13 cellular contexts compared by ENCODE assay signal in genomic region chr6:155247618-155248017, GRCh38. TPM values are rescaled to one million over a fixed set of nuclear protein-coding genes. Genes with fewer than 3 reads are reported as not detected.
DNase-seq lines count a peak whose midpoint lies in the region; ATAC-seq and TF ChIP-seq lines count a peak whose summit lies in the region.
"Had no signal": no experiment of that assay in that cellular context is flagged by ENCODE, and none has a peak within 500 bp of the region (broad histone marks: within the 10 kb centered on the region; RNA-seq: fewer than 3 reads in every experiment).

No MANE protein-coding gene starts in this region.

- no CpG with 5 or more reads among the region's 5 CpGs for WGBS in H9 (ENCODE audit: extremely low coverage, insufficient read length, low lambda C conversion rate)
- WGBS in SK-N-SH (ENCODE audit: low lambda C conversion rate): 71% methylated on average over 5 of the region's 5 CpGs

- DNase-seq in H9: no peak
- DNase-seq in SK-N-SH: no peak
- peak; percentile 78 to 79 for DNase-seq in foreskin fibroblast
- peak; percentile 18 for DNase-seq in stromal cell of bone marrow (ENCODE audit: low read depth)
- no peak for DNase-seq in midbrain (lab: John Stamatoyannopoulos, UW)
- no peak for DNase-seq in dedifferentiated amniotic fluid mesenchymal stem cell (ENCODE audit: extremely low spot score)
- no peak for DNase-seq in effector CD4-positive, alpha-beta T cell

- TF ChIP-seq CTCF in H9 (conservative IDR thresholded peaks at IDR 0.05) (no peak), SK-N-SH (IDR thresholded peaks at IDR 0.05) (no peak), foreskin fibroblast (IDR thresholded peaks at IDR 0.05; ENCODE audit: low read depth, low read length) (no peak)

- H4K5ac ChIP-seq in H9 (ENCODE audit: insufficient read length, low read depth, low read length): no peak overlapping the region

- TF ChIP-seq RAD21 in SK-N-SH (IDR thresholded peaks at IDR 0.05; ENCODE audit: low read length): no peak

- H2AFZ ChIP-seq in H9 (ENCODE audit: low read length) (no peak overlapping the region), SK-N-SH (ENCODE audit: low read depth) (no peak overlapping the region)

- H2BK15ac ChIP-seq in H9 (ENCODE audit: low read depth, low read length): no peak overlapping the region

- no peak overlapping the region for H3K4me3 ChIP-seq in SK-N-SH (ENCODE audit: low read depth in 2 of 2, low read length in 1 of 2)
- no peak overlapping the region for H3K4me3 ChIP-seq in foreskin fibroblast (ENCODE audit: low read depth in 1 of 2, low read length in 2 of 2)

- no peak overlapping the region for H2BK5ac ChIP-seq in H9 (ENCODE audit: insufficient read length, low read length)

- CTCF ChIA-PET in SK-N-SH (lab: Yijun Ruan, JAX): interaction anchor here (0.8 to 4.9 kb wide), 17 partner anchors 11 to 573 kb away, joined by 3 to 44 read pairs (median 4); partner anchors contain the start of gene CLDN20

- POLR2A ChIA-PET in SK-N-SH (lab: Yijun Ruan, JAX): no interaction called here

- H3F3A ChIP-seq in SK-N-SH (replicated peaks; ENCODE audit: insufficient read depth): peaks cover 4% of the 10 kb centered on the region

- H3K79me1 ChIP-seq in H9 (ENCODE audit: insufficient read depth, low read depth, low read length, poor library complexity, severe bottlenecking): no peaks in the 10 kb centered on the region

- H4K91ac ChIP-seq in H9 (ENCODE audit: insufficient read length, low read depth, low read length): no peak overlapping the region

- H3K79me2 ChIP-seq in H9 (ENCODE audit: insufficient read depth, low read length): no peaks in the 10 kb centered on the region
- no peaks in the 10 kb centered on the region for H3K79me2 ChIP-seq in SK-N-SH (ENCODE audit: insufficient read depth)

- H3K23ac ChIP-seq in H9 (ENCODE audit: insufficient read length, low read depth, low read length): no peak overlapping the region

- H3K9ac ChIP-seq in H9 (ENCODE audit: extremely low read depth, insufficient read length, low read length): no peak overlapping the region
- no peak overlapping the region for H3K9ac ChIP-seq in SK-N-SH

- H3K4me1 Mint-ChIP-seq in H9: peaks cover 7 to 10% of the 10 kb centered on the region in 2 experiments

- no peak overlapping the region for H2BK20ac ChIP-seq in H9 (ENCODE audit: low read depth, low read length, poor library complexity, severe bottlenecking)

- no peak overlapping the region for H3K56ac ChIP-seq in H9 (ENCODE audit: insufficient read length, low read depth, low read length)

- no peak overlapping the region for H2AK5ac ChIP-seq in H9 (ENCODE audit: insufficient read length, low read length)

- no peak for ATAC-seq in GM19395 (IDR thresholded peaks at IDR 0.05; ENCODE audit: unreplicated experiment)

- H4K20me1 ChIP-seq in H9 (ENCODE audit: control insufficient read depth, insufficient read depth, insufficient read length) (no peaks in the 10 kb centered on the region), SK-N-SH (ENCODE audit: insufficient read depth) (no peaks in the 10 kb centered on the region)

- peaks cover 28 to 33% of the 10 kb centered on the region in 2 experiments for H3K36me3 ChIP-seq in SK-N-SH (replicated peaks in 1 of 2; ENCODE audit: control insufficient read depth in 1 of 2, insufficient read depth in 2 of 2, low read length in 1 of 2)

- no peaks in the 10 kb centered on the region for H3K23me2 ChIP-seq in H9 (ENCODE audit: insufficient read length, low read depth, low read length, poor library complexity, severe bottlenecking)

- H3K9me3 ChIP-seq in H9 (ENCODE audit: control insufficient read depth, low read depth, low read length) (no peaks in the 10 kb centered on the region), SK-N-SH (no peaks in the 10 kb centered on the region)

- H3K27me3 ChIP-seq in H9 (ENCODE audit: insufficient read depth, low read length) (no peaks in the 10 kb centered on the region), SK-N-SH (ENCODE audit: insufficient read depth) (no peaks in the 10 kb centered on the region)

- H2BK12ac ChIP-seq in H9 (ENCODE audit: insufficient read length, low read depth, low read length): no peak overlapping the region

- no peak overlapping the region for H3K18ac ChIP-seq in H9 (ENCODE audit: insufficient read length, low read depth, low read length)

- no peaks in the 10 kb centered on the region for H3K9me2 ChIP-seq in SK-N-SH

- peak overlapping the region; percentile 40 to 75 (median 70); a peak in 3 of 7 replicates for H3K27ac Mint-ChIP-seq in H9

- no peak overlapping the region for H2BK120ac ChIP-seq in H9 (ENCODE audit: low read depth, low read length, poor library complexity, severe bottlenecking)

- peaks cover 6 to 55% (median 47%) of the 10 kb centered on the region in 3 experiments; a peak in 6 of 7 replicates for H3K36me3 Mint-ChIP-seq in H9 (ENCODE audit: insufficient read depth in 1 of 3, low read depth in 3 of 3)

- no peaks in the 10 kb centered on the region for H3K9me3 Mint-ChIP-seq in H9
- H3K9me3 Mint-ChIP-seq: brain had no signal

- no peak overlapping the region for H4K8ac ChIP-seq in H9 (replicated peaks; ENCODE audit: insufficient read length, low read depth, low read length)

- H3K27ac ChIP-seq in H9 (ENCODE audit: insufficient read length, low read depth, low read length) (no peak overlapping the region), SK-N-SH (ENCODE audit: low read depth in 2 of 2, low read length in 1 of 2) (peak overlapping the region; percentile 50 to 57)
- H3K27ac ChIP-seq: HL-60 had no signal

- H3K4me1 ChIP-seq in H9 (ENCODE audit: insufficient read depth, low read length) (no peaks in the 10 kb centered on the region), SK-N-SH (ENCODE audit: control insufficient read depth in 1 of 2, insufficient read depth in 2 of 2, low read depth in 1 of 2, low read length in 1 of 2) (peaks cover 0 to 3% of the 10 kb centered on the region in 2 experiments; a peak in 3 of 4 replicates)

- H3K4me2 ChIP-seq in H9 (ENCODE audit: insufficient read depth, insufficient read length, low read length): no peak overlapping the region
- H3K4me2 ChIP-seq in SK-N-SH: no peak overlapping the region

- H3K27me3 Mint-ChIP-seq in H9 (ENCODE audit: low read depth): no peaks in the 10 kb centered on the region

- H3K4ac ChIP-seq in H9 (ENCODE audit: low read depth, low read length): no peak overlapping the region

- no peak overlapping the region for H3T11ph ChIP-seq in H9 (ENCODE audit: low read length)

- TF ChIP-seq EP300 in SK-N-SH (IDR thresholded peaks at IDR 0.05; ENCODE audit: borderline replicate concordance in 1 of 2, low read depth in 1 of 2, low read length in 1 of 2): no peak

- no peak overlapping the region for H3K4me3 Mint-ChIP-seq in H9
- H3K4me3 Mint-ChIP-seq: brain had no signal

- H3K14ac ChIP-seq in H9 (ENCODE audit: insufficient read depth, low read length): no peak overlapping the region

TF ChIP-seq in SK-N-SH, 30 proteins besides CTCF, POLR2A, EP300 and RAD21:
- TF ChIP-seq GATA2 (CRISPR knock-in tag; IDR thresholded peaks at IDR 0.05) (no peak), FOXM1 (IDR thresholded peaks at IDR 0.05; ENCODE audit: low read depth) (no peak), EZH2phosphoT487 (IDR thresholded peaks at IDR 0.05; ENCODE audit: borderline replicate concordance, low read depth) (no peak), TAF1 (IDR thresholded peaks at IDR 0.05; ENCODE audit: borderline replicate concordance, low read depth, low read length) (no peak), SIN3A (IDR thresholded peaks at IDR 0.05; ENCODE audit: borderline replicate concordance, low read depth, low read length) (no peak), RFX5 (IDR thresholded peaks at IDR 0.05; ENCODE audit: low read length) (no peak), TCF12 (IDR thresholded peaks at IDR 0.05) (no peak), NRF1 (IDR thresholded peaks at IDR 0.05; ENCODE audit: low read depth, low read length) (no peak), YY1 (IDR thresholded peaks at IDR 0.05; ENCODE audit: low read depth) (no peak), POLR2AphosphoS5 (IDR thresholded peaks at IDR 0.05; ENCODE audit: low read depth, low read length) (no peak), MEF2A (IDR thresholded peaks at IDR 0.05; ENCODE audit: borderline replicate concordance, low read depth) (no peak), TEAD4 (IDR thresholded peaks at IDR 0.05; ENCODE audit: borderline replicate concordance, insufficient read depth) (no peak), MAX (IDR thresholded peaks at IDR 0.05; ENCODE audit: low read depth) (no peak), FOSL2 (IDR thresholded peaks at IDR 0.05; ENCODE audit: borderline replicate concordance, low read depth) (no peak)
- TF ChIP-seq, protein P1, sequence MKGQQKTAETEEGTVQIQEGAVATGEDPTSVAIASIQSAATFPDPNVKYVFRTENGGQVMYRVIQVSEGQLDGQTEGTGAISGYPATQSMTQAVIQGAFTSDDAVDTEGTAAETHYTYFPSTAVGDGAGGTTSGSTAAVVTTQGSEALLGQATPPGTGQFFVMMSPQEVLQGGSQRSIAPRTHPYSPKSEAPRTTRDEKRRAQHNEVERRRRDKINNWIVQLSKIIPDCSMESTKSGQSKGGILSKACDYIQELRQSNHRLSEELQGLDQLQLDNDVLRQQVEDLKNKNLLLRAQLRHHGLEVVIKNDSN (IDR thresholded peaks at IDR 0.05; ENCODE audit: borderline replicate concordance, low read depth): no peak
TF ChIP-seq in SK-N-SH: peak in this region for 0.

RNA-seq across cellular contexts. Expression of gene CLDN20, which starts 16.2 kb away (rescaled TPM):
- total RNA-seq in H9 (2021): not detected in 2 replicates
- polyA plus RNA-seq in SK-N-SH (2012; rRNA removed): 0.07 TPM in 1 of 2 replicates, not detected in the other
- 0.04 and 0.18 TPM in 2 replicates for polyA plus RNA-seq in SK-N-SH (2012; cell fraction: cytosol; rRNA removed)
- polyA plus RNA-seq in SK-N-SH (2012; cell fraction: nucleus; rRNA removed): 0.06 and 0.39 TPM in 2 replicates
- total RNA-seq: Calu3, glomerular endothelial cell, pulmonary artery endothelial cell had no signal

Comparison
In these comparisons a context has a peak if more than half of its experiments do, and no peak if none do; other contexts are left out.
1. DNase-seq: peak in foreskin fibroblast (2 of 2) and stromal cell of bone marrow (single experiment); none in H9 (single experiment), SK-N-SH (single experiment), midbrain (single experiment), dedifferentiated amniotic fluid mesenchymal stem cell (single experiment) and effector CD4-positive, alpha-beta T cell (single experiment).